In genomic region chr9:137502008-137502913, GRCh38 we compare ENCODE assay signal across 1 cellular context.
TF ChIP-seq lines count a peak whose summit lies in the region.

No MANE protein-coding gene starts in this region.

TF ChIP-seq in WTC11, 78 proteins besides CTCF, POLR2A, EP300 and RAD21 (continued from another document):
- TF ChIP-seq PRDM15 (CRISPR knock-in tag; IDR thresholded peaks at IDR 0.05), result no peak
- no peak for TF ChIP-seq FOXP1 (CRISPR knock-in tag; IDR thresholded peaks at IDR 0.05; ENCODE audit: borderline replicate concordance)
- TF ChIP-seq NFATC4 (CRISPR knock-in tag; IDR thresholded peaks at IDR 0.05), result no peak
- TF ChIP-seq, protein P1, sequence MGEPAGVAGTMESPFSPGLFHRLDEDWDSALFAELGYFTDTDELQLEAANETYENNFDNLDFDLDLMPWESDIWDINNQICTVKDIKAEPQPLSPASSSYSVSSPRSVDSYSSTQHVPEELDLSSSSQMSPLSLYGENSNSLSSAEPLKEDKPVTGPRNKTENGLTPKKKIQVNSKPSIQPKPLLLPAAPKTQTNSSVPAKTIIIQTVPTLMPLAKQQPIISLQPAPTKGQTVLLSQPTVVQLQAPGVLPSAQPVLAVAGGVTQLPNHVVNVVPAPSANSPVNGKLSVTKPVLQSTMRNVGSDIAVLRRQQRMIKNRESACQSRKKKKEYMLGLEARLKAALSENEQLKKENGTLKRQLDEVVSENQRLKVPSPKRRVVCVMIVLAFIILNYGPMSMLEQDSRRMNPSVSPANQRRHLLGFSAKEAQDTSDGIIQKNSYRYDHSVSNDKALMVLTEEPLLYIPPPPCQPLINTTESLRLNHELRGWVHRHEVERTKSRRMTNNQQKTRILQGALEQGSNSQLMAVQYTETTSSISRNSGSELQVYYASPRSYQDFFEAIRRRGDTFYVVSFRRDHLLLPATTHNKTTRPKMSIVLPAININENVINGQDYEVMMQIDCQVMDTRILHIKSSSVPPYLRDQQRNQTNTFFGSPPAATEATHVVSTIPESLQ (CRISPR knock-in tag; IDR thresholded peaks at IDR 0.05), result no peak
- no peak for TF ChIP-seq EMX1 (CRISPR knock-in tag; IDR thresholded peaks at IDR 0.05)
- no peak for TF ChIP-seq ZNF416 (CRISPR knock-in tag; IDR thresholded peaks at IDR 0.05)
- TF ChIP-seq, protein P2, sequence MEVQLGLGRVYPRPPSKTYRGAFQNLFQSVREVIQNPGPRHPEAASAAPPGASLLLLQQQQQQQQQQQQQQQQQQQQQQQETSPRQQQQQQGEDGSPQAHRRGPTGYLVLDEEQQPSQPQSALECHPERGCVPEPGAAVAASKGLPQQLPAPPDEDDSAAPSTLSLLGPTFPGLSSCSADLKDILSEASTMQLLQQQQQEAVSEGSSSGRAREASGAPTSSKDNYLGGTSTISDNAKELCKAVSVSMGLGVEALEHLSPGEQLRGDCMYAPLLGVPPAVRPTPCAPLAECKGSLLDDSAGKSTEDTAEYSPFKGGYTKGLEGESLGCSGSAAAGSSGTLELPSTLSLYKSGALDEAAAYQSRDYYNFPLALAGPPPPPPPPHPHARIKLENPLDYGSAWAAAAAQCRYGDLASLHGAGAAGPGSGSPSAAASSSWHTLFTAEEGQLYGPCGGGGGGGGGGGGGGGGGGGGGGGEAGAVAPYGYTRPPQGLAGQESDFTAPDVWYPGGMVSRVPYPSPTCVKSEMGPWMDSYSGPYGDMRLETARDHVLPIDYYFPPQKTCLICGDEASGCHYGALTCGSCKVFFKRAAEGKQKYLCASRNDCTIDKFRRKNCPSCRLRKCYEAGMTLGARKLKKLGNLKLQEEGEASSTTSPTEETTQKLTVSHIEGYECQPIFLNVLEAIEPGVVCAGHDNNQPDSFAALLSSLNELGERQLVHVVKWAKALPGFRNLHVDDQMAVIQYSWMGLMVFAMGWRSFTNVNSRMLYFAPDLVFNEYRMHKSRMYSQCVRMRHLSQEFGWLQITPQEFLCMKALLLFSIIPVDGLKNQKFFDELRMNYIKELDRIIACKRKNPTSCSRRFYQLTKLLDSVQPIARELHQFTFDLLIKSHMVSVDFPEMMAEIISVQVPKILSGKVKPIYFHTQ (CRISPR knock-in tag; IDR thresholded peaks at IDR 0.05), result no peak
- TF ChIP-seq IRF2 (CRISPR knock-in tag; IDR thresholded peaks at IDR 0.05; ENCODE audit: borderline replicate concordance, low read depth), result no peak
- no peak for TF ChIP-seq E2F1 (CRISPR knock-in tag; IDR thresholded peaks at IDR 0.05)
- no peak for TF ChIP-seq NFYB (CRISPR knock-in tag; conservative IDR thresholded peaks at IDR 0.05; ENCODE audit: low read depth)
- no peak for TF ChIP-seq ZNF532 (CRISPR knock-in tag; IDR thresholded peaks at IDR 0.05; ENCODE audit: borderline replicate concordance)
- TF ChIP-seq CREM (CRISPR knock-in tag; IDR thresholded peaks at IDR 0.05), result no peak
- TF ChIP-seq GRHL2 (CRISPR knock-in tag; IDR thresholded peaks at IDR 0.05; ENCODE audit: insufficient replicate concordance, severe bottlenecking), result no peak
- TF ChIP-seq PREB (CRISPR knock-in tag; IDR thresholded peaks at IDR 0.05; ENCODE audit: borderline replicate concordance), result no peak
- TF ChIP-seq CBFB (CRISPR knock-in tag; IDR thresholded peaks at IDR 0.05; ENCODE audit: low read depth), result no peak
- no peak for TF ChIP-seq HMGA2 (CRISPR knock-in tag; IDR thresholded peaks at IDR 0.05)
- no peak for TF ChIP-seq GTF2I (CRISPR knock-in tag; conservative IDR thresholded peaks at IDR 0.05)
- no peak for TF ChIP-seq JUN (CRISPR knock-in tag; IDR thresholded peaks at IDR 0.05)
